In genomic region chr11:66842896-66843775, GRCh38 we compare ENCODE assay signal across 8 cellular contexts. TPM values are rescaled to one million over a fixed set of nuclear protein-coding genes. Genes with fewer than 3 reads are reported as not detected.
DNase-seq lines count a peak whose midpoint lies in the region; TF ChIP-seq lines count a peak whose summit lies in the region.

RCE1 (plus strand) TSS chr11:66843441; CDS start chr11:66843456, 15 bp downstream.

- H3K4me3 ChIP-seq in GM23248 (peak within 1 kb of the TSS; percentile 98), foreskin fibroblast (ENCODE audit: low read depth in 1 of 2, low read length in 2 of 2) (peak within 1 kb of the TSS; percentile 93 to 95), neuron (ENCODE audit: low read length) (peak within 1 kb of the TSS; percentile 61), subcutaneous abdominal adipose tissue (ENCODE audit: low read depth in 1 of 5, low read length in 5 of 5) (peak within 1 kb of the TSS; percentile 91 to 98 (median 95))

- H3K79me2 ChIP-seq in GM23248 (ENCODE audit: insufficient read depth) = peaks cover 55% of the 10 kb centered on the region

- H3K27me3 ChIP-seq in GM23248 (replicated peaks; ENCODE audit: insufficient read depth) (no peaks in the 10 kb centered on the region), neuron (ENCODE audit: insufficient read depth, low read length) (no peaks in the 10 kb centered on the region), subcutaneous abdominal adipose tissue (ENCODE audit: control insufficient read depth in 5 of 5, insufficient read depth in 4 of 5, low read length in 5 of 5) (no peaks in the 10 kb centered on the region)

- H3K27ac ChIP-seq in GM23248 = peak within 1 kb of the TSS; percentile 91
- H3K27ac ChIP-seq in subcutaneous abdominal adipose tissue (ENCODE audit: low read depth, low read length) = peak within 1 kb of the TSS; percentile 79

- no peaks in the 10 kb centered on the region for H3K9me3 ChIP-seq in GM23248 (ENCODE audit: low read depth)
- H3K9me3 ChIP-seq in neuron (ENCODE audit: low read length) = no peaks in the 10 kb centered on the region
- no peaks in the 10 kb centered on the region for H3K9me3 ChIP-seq in subcutaneous abdominal adipose tissue (ENCODE audit: control insufficient read depth in 5 of 5, low read length in 5 of 5)

- in situ Hi-C loops in GM23248 (cut with MboI) = loop anchor here (25.0 kb wide), 1 partner anchor 256 kb away; the partner anchor contains the start of genes CCDC87 and CCS

- H2AFZ ChIP-seq in GM23248 (peak within 1 kb of the TSS; percentile 77), neuron (ENCODE audit: low read depth, low read length) (peak within 1 kb of the TSS; percentile 35)

- peak within 1 kb of the TSS; percentile 97 for H3K9ac ChIP-seq in GM23248
- peak within 1 kb of the TSS; percentile 94 to 97 (median 96) for H3K9ac ChIP-seq in subcutaneous abdominal adipose tissue (ENCODE audit: low read length in 5 of 5)

- WGBS in GM23248 (ENCODE audit: low coverage in 1 of 2, low lambda C conversion rate in 2 of 2, missing lambda C conversion rate in 2 of 2), 2 experiments = 1% methylated on average over 57 to 89 of the region's 98 CpGs

- no peaks in the 10 kb centered on the region for H3K9me2 ChIP-seq in GM23248 (ENCODE audit: insufficient read depth)

- DNase-seq in EH (ENCODE audit: low read depth) (peak; percentile 87), GM23248 (peak; percentile 95), Kasumi-1 (lab: John Stamatoyannopoulos, UW) (peak; percentile 73 to 87), SHP77 (lab: John Stamatoyannopoulos, UW) (peak; percentile 85 to 88), activated gamma-delta T cell (lab: John Stamatoyannopoulos, UW) (peak; percentile 92), foreskin fibroblast (peak; percentile 90 to 97)

- H3F3A ChIP-seq in GM23248 (ENCODE audit: insufficient read depth) = no peaks in the 10 kb centered on the region

- H3K36me3 ChIP-seq in GM23248 (ENCODE audit: low read depth) (no peaks in the 10 kb centered on the region), neuron (ENCODE audit: insufficient read depth, low read length) (peaks cover 42% of the 10 kb centered on the region), subcutaneous abdominal adipose tissue (ENCODE audit: control insufficient read depth in 5 of 5, insufficient read depth in 5 of 5, low read length in 5 of 5) (peaks cover 0 to 47% (median 31%) of the 10 kb centered on the region in 5 donors)

- H3K4me1 ChIP-seq in GM23248 (ENCODE audit: insufficient read depth) (peaks cover 14% of the 10 kb centered on the region; the same call in 1 of the 2 replicates), neuron (ENCODE audit: insufficient read depth, low read length) (peaks cover 20% of the 10 kb centered on the region), subcutaneous abdominal adipose tissue (ENCODE audit: control insufficient read depth in 5 of 5, insufficient read depth in 5 of 5, low read length in 5 of 5) (peaks cover 11 to 36% (median 35%) of the 10 kb centered on the region in 5 donors)

- H3K4me2 ChIP-seq in GM23248 (ENCODE audit: unreplicated experiment) = peak within 1 kb of the TSS; percentile 97

- H4K20me1 ChIP-seq in GM23248 (ENCODE audit: insufficient read depth) = no peaks in the 10 kb centered on the region

- no peak for TF ChIP-seq CTCF in foreskin fibroblast (IDR thresholded peaks at IDR 0.05; ENCODE audit: low read depth, low read length)

RNA-seq across cellular contexts. Expression of gene RCE1, which starts in this region (rescaled TPM):
- 10.0 and 19.2 TPM in 2 replicates for total RNA-seq in GM23248 (2014; rRNA removed; shearing (Covaris generic))
- 15.9 and 16.6 TPM in 2 replicates for polyA plus RNA-seq in GM23248 (2016; fragmentation: Nextera tagmentation; extraction: Ambion mirVana)

Comparison
In these comparisons a context has a peak if more than half of its experiments do, and no peak if none do; other contexts are left out.
1. Peak in every context shown above with its lines: DNase-seq, H3K4me3 ChIP-seq and H3K27ac ChIP-seq.